In the genomic region with DNA sequence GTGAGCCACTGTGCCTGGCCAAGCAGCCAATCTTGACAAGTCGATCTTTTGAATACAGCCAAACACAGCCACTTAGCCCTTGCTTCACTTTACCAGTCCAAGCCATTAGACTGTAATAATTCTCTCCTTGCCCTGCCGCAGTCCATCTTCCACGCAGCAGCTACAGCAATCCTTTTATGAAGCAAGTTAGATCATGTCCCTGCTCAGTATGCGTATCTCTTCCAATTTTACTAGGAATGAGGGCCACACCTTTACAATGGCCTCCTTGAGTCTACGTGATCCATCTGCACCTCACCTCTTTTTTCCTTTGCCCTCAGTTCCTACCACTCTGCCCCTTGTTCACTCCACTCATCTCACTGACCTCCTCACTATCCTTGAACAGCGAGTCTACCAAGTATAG, we compare ENCODE assay signal across 24 cellular contexts. TPM values are rescaled to one million over a fixed set of nuclear protein-coding genes. Genes with fewer than 3 reads are reported as not detected.
DNase-seq lines count a peak whose midpoint lies in the region; ATAC-seq and TF ChIP-seq lines count a peak whose summit lies in the region.
"Had no signal": no experiment of that assay in that cellular context is flagged by ENCODE, and none has a peak within 500 bp of the region (broad histone marks: within the 10 kb centered on the region; RNA-seq: fewer than 3 reads in every experiment).

No MANE protein-coding gene starts in this region.

- H4K20me1 ChIP-seq in IMR-90 (ENCODE audit: insufficient read depth, low read length): no peaks in the 10 kb centered on the region
- H4K20me1 ChIP-seq in PC-3 (ENCODE audit: low read length): no peaks in the 10 kb centered on the region
- H4K20me1 ChIP-seq: BLaER1 treated with 17β-estradiol and CSF1 and Interleukin-3, amounts not matched to agents 10 nM and 100 nM had no signal

- H3K9me3 ChIP-seq in IMR-90 (ENCODE audit: control insufficient read depth, insufficient read depth, low read length) (no peaks in the 10 kb centered on the region), PC-3 (ENCODE audit: low read length) (no peaks in the 10 kb centered on the region), ovary (no peaks in the 10 kb centered on the region)
- H3K9me3 ChIP-seq: BLaER1 treated with 17β-estradiol and CSF1 and Interleukin-3, amounts not matched to agents 10 nM and 100 nM; left lung; upper lobe of left lung had no signal

- no peak overlapping the region for H4K5ac ChIP-seq in IMR-90 (ENCODE audit: low read depth, low read length)

- H3K56ac ChIP-seq in IMR-90 (ENCODE audit: extremely low read depth, insufficient read depth, low read length): no peak overlapping the region

- H2BK20ac ChIP-seq in IMR-90 (ENCODE audit: low read depth, low read length): no peak overlapping the region

- intact Hi-C loops in IMR-90 (cut with micrococcal nuclease) (no loop called here), PC-3 (cut with micrococcal nuclease) (loop anchor here (1.0 to 2.0 kb wide), 3 partner anchors 15 to 61 kb away; no protein-coding TSS in a partner anchor), ovary (cut with DNase I) (no loop called here)
- intact Hi-C loops in dendritic cell treated with granulocyte-macrophage colony-stimulating factor and Interleukin-4, amounts not matched to agents 40 ng/mL and 50 ng/mL, for 4 days (cut with micrococcal nuclease): loop anchor here (5.0 kb wide), 1 partner anchor 33 kb away; no protein-coding TSS in a partner anchor

- POLR2A ChIA-PET in IMR-90 (lab: Charles Lee; ENCODE audit: unreplicated experiment): no interaction called here
- POLR2A ChIA-PET in PC-3 (lab: Charles Lee; ENCODE audit: unreplicated experiment): no interaction called here

- H3F3A ChIP-seq in PC-3 (ENCODE audit: low read length, unreplicated experiment): no peaks in the 10 kb centered on the region

- ATAC-seq in IMR-90 (ENCODE audit: low read depth): no peak
- ATAC-seq in PC-3: no peak
- ATAC-seq in memory B cell (ENCODE audit: low read depth): no peak
- ATAC-seq in GM19351 (IDR thresholded peaks at IDR 0.05; ENCODE audit: unreplicated experiment): no peak
- ATAC-seq: left lung, SK-N-SH treated with all-trans-retinoic acid at 6 μM for 48 hours had no signal

- H3K79me1 ChIP-seq in IMR-90 (ENCODE audit: low read depth in 1 of 2, low read length in 2 of 2): no peaks in the 10 kb centered on the region

- H3K4ac ChIP-seq in IMR-90 (ENCODE audit: low read depth, low read length): no peak overlapping the region

- no peak overlapping the region for H4K91ac ChIP-seq in IMR-90 (ENCODE audit: insufficient read depth, low read depth, low read length)

- no peak overlapping the region for H2BK5ac ChIP-seq in IMR-90 (ENCODE audit: low read depth, low read length, poor library complexity, severe bottlenecking)

- no peak for TF ChIP-seq RAD21 in IMR-90 (IDR thresholded peaks at IDR 0.05; ENCODE audit: low read length)

- no peak overlapping the region; the same call in 1 of the 2 replicates for H3K23ac ChIP-seq in IMR-90 (ENCODE audit: low read depth, low read length)

- DNase-seq in IMR-90 (no peak), PC-3 (no peak), memory B cell (ENCODE audit: low spot score in 2 of 2) (no peak), ovary (no peak), NCI-H446 treated with DMSO at 0.1 percent for 48 hours (lab: John Stamatoyannopoulos, UW) (no peak)
- DNase-seq: activated gamma-delta T cell treated with Interleukin-2 at 50 U/mL for 16 hours; activated T-cell treated with anti-CD3 and anti-CD28 coated beads, Interleukin-2, amount 50 U/mL, for 1 hour; cerebellar nuclear complex; DMS153; left lung; mesendoderm; NCI-H1092 treated with DMSO at 0.1 percent for 48 hours; NCI-H1694 treated with DMSO at 0.1 percent for 48 hours; NCI-H524 treated with DMSO at 0.1 percent for 48 hours; OCI-M1; Right ventricle myocardium superior; substantia nigra; upper lobe of left lung had no signal

- in situ Hi-C loops in IMR-90 (cut with MboI; ENCODE audit: low sequenced_read_pairs): no loop called here

- H3K36me3 ChIP-seq in IMR-90 (ENCODE audit: control insufficient read depth, insufficient read depth, low read length): no peaks in the 10 kb centered on the region
- H3K36me3 ChIP-seq in PC-3 (ENCODE audit: low read depth, low read length): no peaks in the 10 kb centered on the region
- no peaks in the 10 kb centered on the region for H3K36me3 ChIP-seq in ovary

- H2BK15ac ChIP-seq in IMR-90 (ENCODE audit: low read depth, low read length): no peak overlapping the region

- peaks cover 78% of the 10 kb centered on the region for H3K36me3 Mint-ChIP-seq in dendritic cell treated with granulocyte-macrophage colony-stimulating factor and Interleukin-4, amounts not matched to agents 40 ng/mL and 50 ng/mL, for 4 days (ENCODE audit: low read depth)
- peaks cover 40% of the 10 kb centered on the region for H3K36me3 Mint-ChIP-seq in memory B cell

- H3K4me2 ChIP-seq in IMR-90 (ENCODE audit: low read depth, low read length): no peak overlapping the region
- peak overlapping the region; percentile 13; the same call in 1 of the 2 replicates for H3K4me2 ChIP-seq in PC-3 (ENCODE audit: low read length)
- H3K4me2 ChIP-seq: BLaER1 treated with 17β-estradiol and CSF1 and Interleukin-3, amounts not matched to agents 10 nM and 100 nM had no signal

- H3K27me3 Mint-ChIP-seq in dendritic cell treated with granulocyte-macrophage colony-stimulating factor and Interleukin-4, amounts not matched to agents 40 ng/mL and 50 ng/mL, for 4 days: no peaks in the 10 kb centered on the region
- no peaks in the 10 kb centered on the region for H3K27me3 Mint-ChIP-seq in memory B cell
- H3K27me3 Mint-ChIP-seq: activated CD4-positive, alpha-beta T cell treated with anti-CD3 and anti-CD28 coated beads for 36 hours had no signal

- no peak overlapping the region for H4K8ac ChIP-seq in IMR-90 (ENCODE audit: low read depth in 2 of 2, low read length in 2 of 2)

- 92% methylated on average over 6 of the region's 6 CpGs; no CpG with 5 or more reads in 1 of the 2 experiments for WGBS in IMR-90 (ENCODE audit: extremely low coverage in 2 of 2, insufficient read length in 1 of 2), 2 experiments
- 94 to 96% (median 95%) methylated on average over 6 of the region's 6 CpGs for WGBS in ovary, 3 donors

- H3K18ac ChIP-seq in IMR-90 (ENCODE audit: low read depth, low read length): no peak overlapping the region

- TF ChIP-seq CTCF in IMR-90 (conservative IDR thresholded peaks at IDR 0.05; ENCODE audit: low read depth, low read length) (no peak), PC-3 (conservative IDR thresholded peaks at IDR 0.05; ENCODE audit: low read depth, low read length) (no peak), ovary (IDR thresholded peaks at IDR 0.05) (no peak)

- TF ChIP-seq EP300 in ovary (IDR thresholded peaks at IDR 0.05): no peak

- H3K27me3 ChIP-seq in IMR-90 (ENCODE audit: control insufficient read depth, insufficient read depth, low read length) (no peaks in the 10 kb centered on the region), PC-3 (ENCODE audit: low read length) (no peaks in the 10 kb centered on the region), ovary (no peaks in the 10 kb centered on the region)
- H3K27me3 ChIP-seq: BLaER1 treated with 17β-estradiol and CSF1 and Interleukin-3, amounts not matched to agents 10 nM and 100 nM; left lung; upper lobe of left lung had no signal

- no peaks in the 10 kb centered on the region for H3K9me2 ChIP-seq in PC-3 (replicated peaks; ENCODE audit: low read length)

- BruUV-seq in IMR-90 (replicated peaks; lab: Mats Ljungman, UMichigan): no TSS peak
- TSS peak; percentile 96 for BruUV-seq in PC-3 (replicated peaks; lab: Mats Ljungman, UMichigan)

- peaks cover 47% of the 10 kb centered on the region for H3K4me1 Mint-ChIP-seq in dendritic cell treated with granulocyte-macrophage colony-stimulating factor and Interleukin-4, amounts not matched to agents 40 ng/mL and 50 ng/mL, for 4 days (ENCODE audit: low read depth)
- peaks cover 30% of the 10 kb centered on the region for H3K4me1 Mint-ChIP-seq in memory B cell

- H3K4me3 ChIP-seq in IMR-90 (ENCODE audit: insufficient read depth, low read depth, low read length): no peak overlapping the region
- H3K4me3 ChIP-seq in PC-3 (ENCODE audit: low read length): no peak overlapping the region
- no peak overlapping the region for H3K4me3 ChIP-seq in ovary
- H3K4me3 ChIP-seq: BLaER1 treated with 17β-estradiol and CSF1 and Interleukin-3, amounts not matched to agents 10 nM and 100 nM; K562; left lung; upper lobe of left lung had no signal

- H3K79me2 ChIP-seq in PC-3 (ENCODE audit: low read length): no peaks in the 10 kb centered on the region

- H3K4me1 ChIP-seq in IMR-90 (ENCODE audit: control insufficient read depth, insufficient read depth, low read length): peaks cover 4% of the 10 kb centered on the region; the same call in 1 of the 2 replicates
- H3K4me1 ChIP-seq in PC-3 (ENCODE audit: insufficient read depth, low read length): peaks cover 25% of the 10 kb centered on the region
- no peaks in the 10 kb centered on the region for H3K4me1 ChIP-seq in ovary (ENCODE audit: insufficient read depth)

- no peak overlapping the region for H2BK120ac ChIP-seq in IMR-90 (ENCODE audit: low read depth, low read length)

- H3K9me1 ChIP-seq in IMR-90 (ENCODE audit: insufficient read depth, low read length): peaks cover 3% of the 10 kb centered on the region; the same call in 1 of the 2 replicates

- H3K14ac ChIP-seq in IMR-90 (replicated peaks; ENCODE audit: low read depth, low read length): peak overlapping the region; percentile 35; the same call in 1 of the 2 replicates

- H3K9ac ChIP-seq in IMR-90 (ENCODE audit: low read depth, low read length) (no peak overlapping the region), PC-3 (ENCODE audit: low read length) (peak overlapping the region; percentile 72)
- H3K9ac ChIP-seq: BLaER1 treated with 17β-estradiol and CSF1 and Interleukin-3, amounts not matched to agents 10 nM and 100 nM had no signal

- no peak overlapping the region for H3K27ac ChIP-seq in IMR-90 (ENCODE audit: insufficient read depth, low read length)
- H3K27ac ChIP-seq in PC-3 (ENCODE audit: low read length): peak overlapping the region; percentile 88
- H3K27ac ChIP-seq in ovary: no peak overlapping the region
- H3K27ac ChIP-seq: BLaER1 treated with 17β-estradiol and CSF1 and Interleukin-3, amounts not matched to agents 10 nM and 100 nM; left lung had no signal

- CTCF ChIA-PET in IMR-90 (lab: Yijun Ruan, JAX) (no interaction called here), PC-3 (lab: Charles Lee) (no interaction called here)

- dilution Hi-C loops in IMR-90 (cut with HindIII; ENCODE audit: low sequenced_read_pairs, unreplicated experiment): no loop called here

- no peak for TF ChIP-seq POLR2A in IMR-90 (IDR thresholded peaks at IDR 0.05; ENCODE audit: low read depth, low read length)
- no peak for TF ChIP-seq POLR2A in ovary (IDR thresholded peaks at IDR 0.05)

- H2AK5ac ChIP-seq in IMR-90 (ENCODE audit: low read depth, low read length): no peak overlapping the region

- H3K9me3 Mint-ChIP-seq in dendritic cell treated with granulocyte-macrophage colony-stimulating factor and Interleukin-4, amounts not matched to agents 40 ng/mL and 50 ng/mL, for 4 days: no peaks in the 10 kb centered on the region
- H3K9me3 Mint-ChIP-seq in memory B cell: peaks cover 2% of the 10 kb centered on the region

- H2AFZ ChIP-seq in IMR-90 (replicated peaks; ENCODE audit: low read length, poor library complexity): no peak overlapping the region
- no peak overlapping the region for H2AFZ ChIP-seq in PC-3 (ENCODE audit: low read length)

- peak overlapping the region; percentile 4 for H3K27ac Mint-ChIP-seq in dendritic cell treated with granulocyte-macrophage colony-stimulating factor and Interleukin-4, amounts not matched to agents 40 ng/mL and 50 ng/mL, for 4 days
- peak overlapping the region; percentile 79 for H3K27ac Mint-ChIP-seq in memory B cell
- H3K27ac Mint-ChIP-seq: activated CD4-positive, alpha-beta T cell treated with anti-CD3 and anti-CD28 coated beads for 36 hours had no signal

- H3K4me3 Mint-ChIP-seq in dendritic cell treated with granulocyte-macrophage colony-stimulating factor and Interleukin-4, amounts not matched to agents 40 ng/mL and 50 ng/mL, for 4 days: no peak overlapping the region
- H3K4me3 Mint-ChIP-seq in memory B cell: peak overlapping the region; percentile 1
- H3K4me3 Mint-ChIP-seq: activated CD4-positive, alpha-beta T cell treated with anti-CD3 and anti-CD28 coated beads for 36 hours had no signal

- no peak overlapping the region for H2AK9ac ChIP-seq in IMR-90 (replicated peaks; ENCODE audit: low read depth, low read length, poor library complexity)

RNA-seq across cellular contexts. Expression of gene GSAP, which starts 22.2 kb away (rescaled TPM):
- 1.8 and 1.9 TPM in 2 replicates for total RNA-seq in IMR-90 (2012; rRNA removed)
- polyA plus RNA-seq in IMR-90 (2012; rRNA removed): 1.0 and 1.6 TPM in 2 replicates
- 0.43 and 0.59 TPM in 2 replicates for polyA plus RNA-seq in IMR-90 (2012; cell fraction: cytosol; rRNA removed)
- polyA plus RNA-seq in IMR-90 (2012; cell fraction: nucleus; rRNA removed; ENCODE audit: low replicate concordance): 1.4 and 17.7 TPM in 2 replicates
- total RNA-seq in PC-3 (2014; rRNA removed): 2.5 and 6.5 TPM in 2 replicates
- total RNA-seq in ovary: 10 to 100 TPM in 4 of 7 donors, 1 to 10 TPM in 3; 7.4 to 19.4 (median 11.2) TPM
- polyA plus RNA-seq in ovary: 10 to 100 TPM in 1 of 2 donors, 1 to 10 TPM in 1; 4.0 to 11.2 TPM
- polyA plus RNA-seq: K562 had no signal

Comparison
In these comparisons a context has a peak if more than half of its experiments do, and no peak if none do; other contexts are left out.
1. intact Hi-C loops: an anchor here in PC-3 (1.0 to 2.0 kb wide) and dendritic cell treated with granulocyte-macrophage colony-stimulating factor and Interleukin-4, amounts not matched to agents 40 ng/mL and 50 ng/mL, for 4 days (5.0 kb wide); none called in IMR-90 and ovary.